Comparison of ENCODE assay signal across 8 cellular contexts in genomic region chr12:57087689-57088441, GRCh38.
DNase-seq lines count a peak whose midpoint lies in the region; ATAC-seq lines count a peak whose summit lies in the region.

No MANE protein-coding gene starts in this region.

- ATAC-seq in GM18861 (IDR thresholded peaks at IDR 0.05; ENCODE audit: unreplicated experiment), result peak; percentile 28
- peak; percentile 32 for ATAC-seq in HG03095 (IDR thresholded peaks at IDR 0.05; ENCODE audit: unreplicated experiment)
- peak; percentile 45 for ATAC-seq in effector memory CD8-positive, alpha-beta T cell (replicated peaks)

- H3K9me3 Mint-ChIP-seq in effector memory CD8-positive, alpha-beta T cell, result no peaks in the 10 kb centered on the region

- H3K27me3 Mint-ChIP-seq in effector memory CD8-positive, alpha-beta T cell, result no peaks in the 10 kb centered on the region

- H3K36me3 Mint-ChIP-seq in effector memory CD8-positive, alpha-beta T cell (ENCODE audit: insufficient read depth), result peaks cover 14% of the 10 kb centered on the region

- H3K27ac Mint-ChIP-seq in effector memory CD8-positive, alpha-beta T cell, result peak overlapping the region; percentile 96

- peaks cover 35 to 44% of the 10 kb centered on the region in 2 donors for H3K4me1 Mint-ChIP-seq in effector memory CD8-positive, alpha-beta T cell (ENCODE audit: low read depth in 2 of 2)

- peak overlapping the region; percentile 93 to 95 for H3K4me3 Mint-ChIP-seq in effector memory CD8-positive, alpha-beta T cell

- DNase-seq in AG08395 (ENCODE audit: low spot score) (peak; percentile 78), NCI-H69 (lab: John Stamatoyannopoulos, UW) (peak; percentile 81), midbrain (lab: John Stamatoyannopoulos, UW) (peak; percentile 36)
- peak; percentile 94 for DNase-seq in activated CD8-positive, alpha-beta memory T cell treated with anti-CD3 and anti-CD28 coated beads for 24 hours
- peak; percentile 49 to 64 (median 61) for DNase-seq in effector memory CD8-positive, alpha-beta T cell
- DNase-seq in stimulated activated CD8-positive, alpha-beta memory T cell treated with anti-CD3 and anti-CD28 coated beads, Interleukin-2, amount 100 ng/mL, for 48 hours (ENCODE audit: low read depth in 2 of 2), result peak; percentile 83 to 84

Comparison
In these comparisons a context has a peak if more than half of its experiments do, and no peak if none do; other contexts are left out.
1. Peak in every context shown above with its lines: DNase-seq and ATAC-seq.
2. DNase-seq: peak in every context shown above with its lines; median percentile 94 in activated CD8-positive, alpha-beta memory T cell treated with anti-CD3 and anti-CD28 coated beads for 24 hours; 84 in stimulated activated CD8-positive, alpha-beta memory T cell treated with anti-CD3 and anti-CD28 coated beads, Interleukin-2, amount 100 ng/mL, for 48 hours; 81 in NCI-H69; 78 in AG08395; 61 in effector memory CD8-positive, alpha-beta T cell; 36 in midbrain.